Comparison of ENCODE assay signal across 1 cellular context in genomic region chr7:105664816-105665525, GRCh38.
TF ChIP-seq lines count a peak whose summit lies in the region.

No MANE protein-coding gene starts in this region.

TF ChIP-seq in HepG2, 621 proteins besides CTCF, POLR2A, EP300 and RAD21 (continued from another document and continues in another):
- TF ChIP-seq NRL (CRISPR knock-in tag; IDR thresholded peaks at IDR 0.05; ENCODE audit: borderline replicate concordance): no peak
- TF ChIP-seq SCMH1 (CRISPR knock-in tag; IDR thresholded peaks at IDR 0.05; ENCODE audit: borderline replicate concordance): no peak
- TF ChIP-seq, protein P1, sequence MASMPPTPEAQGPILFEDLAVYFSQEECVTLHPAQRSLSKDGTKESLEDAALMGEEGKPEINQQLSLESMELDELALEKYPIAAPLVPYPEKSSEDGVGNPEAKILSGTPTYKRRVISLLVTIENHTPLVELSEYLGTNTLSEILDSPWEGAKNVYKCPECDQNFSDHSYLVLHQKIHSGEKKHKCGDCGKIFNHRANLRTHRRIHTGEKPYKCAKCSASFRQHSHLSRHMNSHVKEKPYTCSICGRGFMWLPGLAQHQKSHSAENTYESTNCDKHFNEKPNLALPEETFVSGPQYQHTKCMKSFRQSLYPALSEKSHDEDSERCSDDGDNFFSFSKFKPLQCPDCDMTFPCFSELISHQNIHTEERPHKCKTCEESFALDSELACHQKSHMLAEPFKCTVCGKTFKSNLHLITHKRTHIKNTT (CRISPR knock-in tag; IDR thresholded peaks at IDR 0.05): no peak
- no peak for TF ChIP-seq ETV6 (CRISPR knock-in tag; conservative IDR thresholded peaks at IDR 0.05)
- TF ChIP-seq LCORL (IDR thresholded peaks at IDR 0.05): peak; percentile 92
- 0 out of 2 replicates have a peak, but pooled peaks have one; percentile 70 for TF ChIP-seq LCORL (CRISPR knock-in tag; IDR thresholded peaks at IDR 0.05)
- no peak for TF ChIP-seq ZNF850 (CRISPR knock-in tag; conservative IDR thresholded peaks at IDR 0.05)
- TF ChIP-seq CHD2 (IDR thresholded peaks at IDR 0.05; ENCODE audit: low read depth, low read length): no peak
- no peak for TF ChIP-seq NFRKB (IDR thresholded peaks at IDR 0.05)
- TF ChIP-seq, protein P2, sequence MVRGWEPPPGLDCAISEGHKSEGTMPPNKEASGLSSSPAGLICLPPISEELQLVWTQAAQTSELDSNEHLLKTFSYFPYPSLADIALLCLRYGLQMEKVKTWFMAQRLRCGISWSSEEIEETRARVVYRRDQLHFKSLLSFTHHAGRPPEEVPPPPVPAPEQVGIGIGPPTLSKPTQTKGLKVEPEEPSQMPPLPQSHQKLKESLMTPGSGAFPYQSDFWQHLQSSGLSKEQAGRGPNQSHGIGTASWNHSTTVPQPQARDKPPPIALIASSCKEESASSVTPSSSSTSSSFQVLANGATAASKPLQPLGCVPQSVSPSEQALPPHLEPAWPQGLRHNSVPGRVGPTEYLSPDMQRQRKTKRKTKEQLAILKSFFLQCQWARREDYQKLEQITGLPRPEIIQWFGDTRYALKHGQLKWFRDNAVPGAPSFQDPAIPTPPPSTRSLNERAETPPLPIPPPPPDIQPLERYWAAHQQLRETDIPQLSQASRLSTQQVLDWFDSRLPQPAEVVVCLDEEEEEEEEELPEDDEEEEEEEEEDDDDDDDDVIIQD (CRISPR knock-in tag; IDR thresholded peaks at IDR 0.05; ENCODE audit: low read depth): no peak
- no peak for TF ChIP-seq NR2F1 (CRISPR knock-in tag; IDR thresholded peaks at IDR 0.05)
- TF ChIP-seq PBX3 (CRISPR knock-in tag; IDR thresholded peaks at IDR 0.05; ENCODE audit: borderline replicate concordance): no peak
- TF ChIP-seq, protein P3, sequence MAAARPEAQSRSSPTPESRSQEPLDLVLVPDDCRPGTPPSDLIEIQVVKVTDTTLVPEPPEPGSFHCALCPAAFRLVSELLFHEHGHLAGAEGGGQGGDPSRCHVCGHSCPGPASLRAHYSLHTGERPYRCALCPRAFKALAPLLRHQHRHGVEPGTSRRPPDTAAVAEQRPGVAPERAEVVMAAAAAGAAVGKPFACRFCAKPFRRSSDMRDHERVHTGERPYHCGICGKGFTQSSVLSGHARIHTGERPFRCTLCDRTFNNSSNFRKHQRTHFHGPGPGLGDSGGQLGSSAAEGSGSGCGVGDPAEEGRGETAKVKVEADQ (CRISPR knock-in tag; IDR thresholded peaks at IDR 0.05; ENCODE audit: borderline replicate concordance): no peak
- peak; percentile 48; the same call in 1 of the 2 replicates for TF ChIP-seq SAP130 (CRISPR knock-in tag; IDR thresholded peaks at IDR 0.05; ENCODE audit: low read depth)
- TF ChIP-seq CAMTA2 (CRISPR knock-in tag; IDR thresholded peaks at IDR 0.05; ENCODE audit: borderline replicate concordance): no peak
- no peak for TF ChIP-seq HMGXB3 (CRISPR knock-in tag; IDR thresholded peaks at IDR 0.05; ENCODE audit: borderline replicate concordance)
- 0 out of 2 replicates have a peak, but pooled peaks have one; percentile 26 for TF ChIP-seq ZNF614 (CRISPR knock-in tag; IDR thresholded peaks at IDR 0.05; ENCODE audit: borderline replicate concordance)
- no peak for TF ChIP-seq KLF6 (CRISPR knock-in tag; IDR thresholded peaks at IDR 0.05)
- TF ChIP-seq ZNF326 (CRISPR knock-in tag; IDR thresholded peaks at IDR 0.05; ENCODE audit: borderline replicate concordance): no peak
- no peak for TF ChIP-seq MAZ (IDR thresholded peaks at IDR 0.05; ENCODE audit: borderline replicate concordance, low read depth, low read length)
- TF ChIP-seq MAZ (CRISPR knock-in tag; IDR thresholded peaks at IDR 0.05; ENCODE audit: low read depth): no peak
- no peak for TF ChIP-seq ZNF761 (CRISPR knock-in tag; conservative IDR thresholded peaks at IDR 0.05)
- no peak for TF ChIP-seq RORA (CRISPR knock-in tag; IDR thresholded peaks at IDR 0.05)
- no peak for TF ChIP-seq ZNF235 (CRISPR knock-in tag; IDR thresholded peaks at IDR 0.05; ENCODE audit: borderline replicate concordance)
- TF ChIP-seq ZNF501 (CRISPR knock-in tag; IDR thresholded peaks at IDR 0.05): no peak
- no peak for TF ChIP-seq ATF1 (CRISPR knock-in tag; IDR thresholded peaks at IDR 0.05)
- TF ChIP-seq PRPF4 (IDR thresholded peaks at IDR 0.05; ENCODE audit: low read depth, low read length, poor library complexity, severe bottlenecking): no peak
- no peak for TF ChIP-seq TAF1 (CRISPR knock-in tag; IDR thresholded peaks at IDR 0.05)
- no peak for TF ChIP-seq ZIK1 (CRISPR knock-in tag; IDR thresholded peaks at IDR 0.05; ENCODE audit: borderline replicate concordance, low read depth)
- no peak for TF ChIP-seq SIN3A (IDR thresholded peaks at IDR 0.05; ENCODE audit: borderline replicate concordance, low read depth, low read length)
- peak; percentile 96 for TF ChIP-seq FOSL2 (CRISPR knock-in tag; IDR thresholded peaks at IDR 0.05)
- 0 out of 2 replicates have a peak, but pooled peaks have one; percentile 20 for TF ChIP-seq ELF3 (CRISPR knock-in tag; IDR thresholded peaks at IDR 0.05)
- TF ChIP-seq, protein P4, sequence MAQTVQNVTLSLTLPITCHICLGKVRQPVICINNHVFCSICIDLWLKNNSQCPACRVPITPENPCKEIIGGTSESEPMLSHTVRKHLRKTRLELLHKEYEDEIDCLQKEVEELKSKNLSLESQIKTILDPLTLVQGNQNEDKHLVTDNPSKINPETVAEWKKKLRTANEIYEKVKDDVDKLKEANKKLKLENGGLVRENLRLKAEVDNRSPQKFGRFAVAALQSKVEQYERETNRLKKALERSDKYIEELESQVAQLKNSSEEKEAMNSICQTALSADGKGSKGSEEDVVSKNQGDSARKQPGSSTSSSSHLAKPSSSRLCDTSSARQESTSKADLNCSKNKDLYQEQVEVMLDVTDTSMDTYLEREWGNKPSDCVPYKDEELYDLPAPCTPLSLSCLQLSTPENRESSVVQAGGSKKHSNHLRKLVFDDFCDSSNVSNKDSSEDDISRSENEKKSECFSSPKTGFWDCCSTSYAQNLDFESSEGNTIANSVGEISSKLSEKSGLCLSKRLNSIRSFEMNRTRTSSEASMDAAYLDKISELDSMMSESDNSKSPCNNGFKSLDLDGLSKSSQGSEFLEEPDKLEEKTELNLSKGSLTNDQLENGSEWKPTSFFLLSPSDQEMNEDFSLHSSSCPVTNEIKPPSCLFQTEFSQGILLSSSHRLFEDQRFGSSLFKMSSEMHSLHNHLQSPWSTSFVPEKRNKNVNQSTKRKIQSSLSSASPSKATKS (CRISPR knock-in tag; IDR thresholded peaks at IDR 0.05): no peak
- peak; percentile 39 for TF ChIP-seq TEAD3 (CRISPR knock-in tag; optimal IDR thresholded peaks at IDR 0.05; ENCODE audit: borderline replicate concordance)
- TF ChIP-seq, protein P5, sequence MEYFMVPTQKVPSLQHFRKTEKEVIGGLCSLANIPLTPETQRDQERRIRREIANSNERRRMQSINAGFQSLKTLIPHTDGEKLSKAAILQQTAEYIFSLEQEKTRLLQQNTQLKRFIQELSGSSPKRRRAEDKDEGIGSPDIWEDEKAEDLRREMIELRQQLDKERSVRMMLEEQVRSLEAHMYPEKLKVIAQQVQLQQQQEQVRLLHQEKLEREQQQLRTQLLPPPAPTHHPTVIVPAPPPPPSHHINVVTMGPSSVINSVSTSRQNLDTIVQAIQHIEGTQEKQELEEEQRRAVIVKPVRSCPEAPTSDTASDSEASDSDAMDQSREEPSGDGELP (IDR thresholded peaks at IDR 0.05; ENCODE audit: borderline replicate concordance, low read depth): peak; percentile 71
- TF ChIP-seq ZFP91 (CRISPR knock-in tag; IDR thresholded peaks at IDR 0.05; ENCODE audit: borderline replicate concordance): no peak
- TF ChIP-seq ZNF792 (CRISPR knock-in tag; IDR thresholded peaks at IDR 0.05): peak; percentile 84; the same call in 1 of the 2 replicates
- no peak for TF ChIP-seq SIX1 (CRISPR knock-in tag; IDR thresholded peaks at IDR 0.05; ENCODE audit: borderline replicate concordance)
- no peak for TF ChIP-seq U2AF1 (optimal IDR thresholded peaks at IDR 0.05; ENCODE audit: low read depth, low read length)
- TF ChIP-seq PPARG (CRISPR knock-in tag; conservative IDR thresholded peaks at IDR 0.05): no peak
- TF ChIP-seq SRF (IDR thresholded peaks at IDR 0.05; ENCODE audit: low read depth, low read length): no peak
- no peak for TF ChIP-seq RBM22 (optimal IDR thresholded peaks at IDR 0.05; ENCODE audit: low read length)
- no peak for TF ChIP-seq NFYC (CRISPR knock-in tag; IDR thresholded peaks at IDR 0.05)
- TF ChIP-seq DMAP1 (CRISPR knock-in tag; IDR thresholded peaks at IDR 0.05): no peak
- TF ChIP-seq, protein P6, sequence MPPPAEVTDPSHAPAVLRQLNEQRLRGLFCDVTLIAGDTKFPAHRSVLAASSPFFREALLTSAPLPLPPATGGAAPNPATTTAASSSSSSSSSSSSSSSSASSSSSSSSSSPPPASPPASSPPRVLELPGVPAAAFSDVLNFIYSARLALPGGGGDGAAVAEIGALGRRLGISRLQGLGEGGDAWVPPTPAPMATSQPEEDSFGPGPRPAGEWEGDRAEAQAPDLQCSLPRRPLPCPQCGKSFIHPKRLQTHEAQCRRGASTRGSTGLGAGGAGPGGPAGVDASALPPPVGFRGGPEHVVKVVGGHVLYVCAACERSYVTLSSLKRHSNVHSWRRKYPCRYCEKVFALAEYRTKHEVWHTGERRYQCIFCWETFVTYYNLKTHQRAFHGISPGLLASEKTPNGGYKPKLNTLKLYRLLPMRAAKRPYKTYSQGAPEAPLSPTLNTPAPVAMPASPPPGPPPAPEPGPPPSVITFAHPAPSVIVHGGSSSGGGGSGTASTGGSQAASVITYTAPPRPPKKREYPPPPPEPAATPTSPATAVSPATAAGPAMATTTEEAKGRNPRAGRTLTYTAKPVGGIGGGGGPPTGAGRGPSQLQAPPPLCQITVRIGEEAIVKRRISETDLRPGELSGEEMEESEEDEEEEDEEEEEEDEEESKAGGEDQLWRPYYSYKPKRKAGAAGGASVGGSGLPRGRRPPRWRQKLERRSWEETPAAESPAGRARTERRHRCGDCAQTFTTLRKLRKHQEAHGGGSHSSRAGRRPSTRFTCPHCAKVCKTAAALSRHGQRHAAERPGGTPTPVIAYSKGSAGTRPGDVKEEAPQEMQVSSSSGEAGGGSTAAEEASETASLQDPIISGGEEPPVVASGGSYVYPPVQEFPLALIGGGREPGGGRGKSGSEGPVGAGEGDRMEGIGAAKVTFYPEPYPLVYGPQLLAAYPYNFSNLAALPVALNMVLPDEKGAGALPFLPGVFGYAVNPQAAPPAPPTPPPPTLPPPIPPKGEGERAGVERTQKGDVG (CRISPR knock-in tag; IDR thresholded peaks at IDR 0.05; ENCODE audit: borderline replicate concordance): no peak
- TF ChIP-seq DRAP1 (CRISPR knock-in tag; IDR thresholded peaks at IDR 0.05): no peak
- TF ChIP-seq ZNF780A (CRISPR knock-in tag; IDR thresholded peaks at IDR 0.05): no peak
- TF ChIP-seq RBFOX2 (IDR thresholded peaks at IDR 0.05; ENCODE audit: low read depth, low read length): no peak
- TF ChIP-seq CREB3 (CRISPR knock-in tag; IDR thresholded peaks at IDR 0.05): no peak
